13 cellular contexts compared by ENCODE assay signal in genomic region chrX:148784137-148784536, GRCh38.
DNase-seq lines count a peak whose midpoint lies in the region; ATAC-seq and TF ChIP-seq lines count a peak whose summit lies in the region.
"Had no signal": no experiment of that assay in that cellular context is flagged by ENCODE, and none has a peak within 500 bp of the region (broad histone marks: within the 10 kb centered on the region; RNA-seq: fewer than 3 reads in every experiment).

No MANE protein-coding gene starts in this region.

- H3K9me3 Mint-ChIP-seq in GM23338 (no peaks in the 10 kb centered on the region), neural progenitor cell (peaks cover 10% of the 10 kb centered on the region)
- H3K9me3 Mint-ChIP-seq: CD4-positive, alpha-beta T cell had no signal

- H3F3A ChIP-seq in GM23338 (replicated peaks; ENCODE audit: low read depth) (no peaks in the 10 kb centered on the region), OCI-LY1 (ENCODE audit: insufficient read depth, low read length) (no peaks in the 10 kb centered on the region), SU-DHL-6 (ENCODE audit: insufficient read depth) (peaks cover 26% of the 10 kb centered on the region), neural progenitor cell (ENCODE audit: low read depth) (peaks cover 10% of the 10 kb centered on the region)

- intact Hi-C loops in body of pancreas (cut with DNase I), result no loop called here

- H3K4me2 ChIP-seq in GM23338 (no peak overlapping the region), OCI-LY1 (ENCODE audit: low read length) (peak overlapping the region; percentile 71), SU-DHL-6 (ENCODE audit: low read depth, low read length, poor library complexity, severe bottlenecking) (peak overlapping the region; percentile 86), neural progenitor cell (peak overlapping the region; percentile 38)

- ATAC-seq in GM23338, result peak; percentile 52; the same call in 2 of the 3 replicates
- ATAC-seq in HG02938 (IDR thresholded peaks at IDR 0.05; ENCODE audit: unreplicated experiment), result no peak
- ATAC-seq in body of pancreas, result no peak

- 40 to 59% methylated on average over 2 of the region's 2 CpGs for WGBS in body of pancreas, 2 donors

- TF ChIP-seq CTCF in GM23338 (conservative IDR thresholded peaks at IDR 0.05; ENCODE audit: low read depth in 2 of 2) (no peak), OCI-LY1 (IDR thresholded peaks at IDR 0.05; ENCODE audit: low read length) (no peak), SU-DHL-6 (IDR thresholded peaks at IDR 0.05; ENCODE audit: insufficient read depth, low read length, poor library complexity, severe bottlenecking) (no peak), neural progenitor cell (IDR thresholded peaks at IDR 0.05) (no peak), body of pancreas (IDR thresholded peaks at IDR 0.05) (no peak)

- H3K4me3 ChIP-seq in GM23338 (no peak overlapping the region), OCI-LY1 (ENCODE audit: low read depth, low read length, poor library complexity, severe bottlenecking) (peak overlapping the region; percentile 53), SU-DHL-6 (ENCODE audit: insufficient read depth, low read length, poor library complexity, severe bottlenecking) (peak overlapping the region; percentile 51), neural progenitor cell (no peak overlapping the region), body of pancreas (no peak overlapping the region)

- H3K4me3 Mint-ChIP-seq in GM23338, result no peak overlapping the region
- H3K4me3 Mint-ChIP-seq in neural progenitor cell, result no peak overlapping the region
- H3K4me3 Mint-ChIP-seq: CD4-positive, alpha-beta T cell; H9 had no signal

- H3K27me3 Mint-ChIP-seq in GM23338 (ENCODE audit: insufficient read depth, low read depth, poor library complexity) (no peaks in the 10 kb centered on the region), neural progenitor cell (ENCODE audit: insufficient read depth, low read depth) (no peaks in the 10 kb centered on the region)
- H3K27me3 Mint-ChIP-seq: CD4-positive, alpha-beta T cell had no signal

- H3K4me1 ChIP-seq in GM23338 (ENCODE audit: insufficient read depth) (no peaks in the 10 kb centered on the region; the same call in 1 of the 2 replicates), OCI-LY1 (ENCODE audit: insufficient read depth, low read length, severe bottlenecking) (peaks cover 59% of the 10 kb centered on the region), neural progenitor cell (peaks cover 31% of the 10 kb centered on the region), body of pancreas (no peaks in the 10 kb centered on the region)
- H3K4me1 ChIP-seq: Caco-2 had no signal

- TF ChIP-seq POLR2A in body of pancreas (IDR thresholded peaks at IDR 0.05), result no peak

- no peaks in the 10 kb centered on the region for H3K79me2 ChIP-seq in GM23338 (replicated peaks; ENCODE audit: insufficient read depth)
- no peaks in the 10 kb centered on the region for H3K79me2 ChIP-seq in OCI-LY1 (ENCODE audit: insufficient read depth, low read length)
- H3K79me2 ChIP-seq in SU-DHL-6 (ENCODE audit: insufficient read depth, low read length), result peaks cover 38% of the 10 kb centered on the region
- H3K79me2 ChIP-seq in neural progenitor cell (ENCODE audit: low read depth), result no peaks in the 10 kb centered on the region

- H3K9me3 ChIP-seq in OCI-LY1 (ENCODE audit: low read length) (no peaks in the 10 kb centered on the region), SU-DHL-6 (ENCODE audit: insufficient read depth, low read length) (no peaks in the 10 kb centered on the region), neural progenitor cell (ENCODE audit: low read depth) (peaks cover 3% of the 10 kb centered on the region), body of pancreas (no peaks in the 10 kb centered on the region)
- H3K9me3 ChIP-seq: Caco-2 had no signal

- H3K36me3 Mint-ChIP-seq in GM23338 (ENCODE audit: low read depth), result no peaks in the 10 kb centered on the region
- H3K36me3 Mint-ChIP-seq in neural progenitor cell, result no peaks in the 10 kb centered on the region

- DNase-seq in GM23338 (ENCODE audit: low spot score) (no peak), neural progenitor cell (ENCODE audit: low spot score) (peak; percentile 53), kidney glomerular epithelial cell (lab: John Stamatoyannopoulos, UW) (no peak), body of pancreas (no peak)
- DNase-seq: ACHN; Caco-2; CD4-positive, alpha-beta T cell; GF-D8; H9 had no signal

- H3K27ac ChIP-seq in GM23338 (ENCODE audit: low read depth) (no peak overlapping the region), OCI-LY1 (ENCODE audit: low read depth, low read length, poor library complexity, severe bottlenecking) (peak overlapping the region; percentile 92), SU-DHL-6 (ENCODE audit: low read depth, low read length) (peak overlapping the region; percentile 90), neural progenitor cell (no peak overlapping the region), body of pancreas (no peak overlapping the region)
- H3K27ac ChIP-seq: C4-2B had no signal

- H4K20me1 ChIP-seq in GM23338 (replicated peaks; ENCODE audit: insufficient read depth) (no peaks in the 10 kb centered on the region), OCI-LY1 (ENCODE audit: insufficient read depth, low read length) (no peaks in the 10 kb centered on the region), SU-DHL-6 (ENCODE audit: low read depth, low read length) (no peaks in the 10 kb centered on the region), neural progenitor cell (ENCODE audit: low read depth) (no peaks in the 10 kb centered on the region)

- H2AFZ ChIP-seq in GM23338, result no peak overlapping the region
- no peak overlapping the region for H2AFZ ChIP-seq in OCI-LY1 (ENCODE audit: low read length)
- no peak overlapping the region for H2AFZ ChIP-seq in SU-DHL-6 (ENCODE audit: low read depth, low read length, severe bottlenecking)
- no peak overlapping the region for H2AFZ ChIP-seq in neural progenitor cell (replicated peaks)

- H3K27me3 ChIP-seq in GM23338 (ENCODE audit: insufficient read depth) (no peaks in the 10 kb centered on the region), OCI-LY1 (ENCODE audit: insufficient read depth, low read length) (no peaks in the 10 kb centered on the region), SU-DHL-6 (ENCODE audit: low read length) (no peaks in the 10 kb centered on the region), neural progenitor cell (no peaks in the 10 kb centered on the region), body of pancreas (no peaks in the 10 kb centered on the region)

- no peak overlapping the region for H3K27ac Mint-ChIP-seq in GM23338
- H3K27ac Mint-ChIP-seq in neural progenitor cell, result no peak overlapping the region
- H3K27ac Mint-ChIP-seq: CD4-positive, alpha-beta T cell; H9 had no signal

- H3K4me1 Mint-ChIP-seq in GM23338 (peaks cover 16% of the 10 kb centered on the region), neural progenitor cell (peaks cover 7% of the 10 kb centered on the region)

- no peaks in the 10 kb centered on the region for H3K9me2 ChIP-seq in GM23338 (ENCODE audit: insufficient read depth)
- no peaks in the 10 kb centered on the region for H3K9me2 ChIP-seq in OCI-LY1 (ENCODE audit: low read depth, low read length)
- no peaks in the 10 kb centered on the region for H3K9me2 ChIP-seq in SU-DHL-6 (replicated peaks; ENCODE audit: insufficient read depth, low read length)

- H3K36me3 ChIP-seq in GM23338 (ENCODE audit: insufficient read depth) (no peaks in the 10 kb centered on the region), OCI-LY1 (ENCODE audit: insufficient read depth, low read length) (no peaks in the 10 kb centered on the region), SU-DHL-6 (ENCODE audit: low read length) (no peaks in the 10 kb centered on the region), neural progenitor cell (no peaks in the 10 kb centered on the region), body of pancreas (replicated peaks in 1 of 2; ENCODE audit: insufficient read depth in 1 of 2, low read depth in 2 of 2) (no peaks in the 10 kb centered on the region)

- H3K9ac ChIP-seq in OCI-LY1 (ENCODE audit: low read length) (peak overlapping the region; percentile 62; the same call in 1 of the 2 replicates), SU-DHL-6 (ENCODE audit: low read length) (peak overlapping the region; percentile 55), neural progenitor cell (no peak overlapping the region)

TF ChIP-seq in GM23338, 12 proteins besides CTCF, POLR2A, EP300 and RAD21 (continues in another document):
- TF ChIP-seq STAT1 (IDR thresholded peaks at IDR 0.05; ENCODE audit: unreplicated experiment) (no peak), JUNB (IDR thresholded peaks at IDR 0.05; ENCODE audit: unreplicated experiment) (no peak), ZNF114 (CRISPR knock-in tag; IDR thresholded peaks at IDR 0.05) (no peak), ZNF331 (CRISPR knock-in tag; IDR thresholded peaks at IDR 0.05; ENCODE audit: low read depth) (no peak), EZH2 (IDR thresholded peaks at IDR 0.05; ENCODE audit: low read depth, unreplicated experiment) (no peak), POLR2AphosphoS5 (IDR thresholded peaks at IDR 0.05; ENCODE audit: low read depth) (no peak)

Comparison
In these comparisons a context has a peak if more than half of its experiments do, and no peak if none do; other contexts are left out.
1. H3K27ac ChIP-seq: peak in OCI-LY1 (single experiment) and SU-DHL-6 (single experiment); none in GM23338 (single experiment), neural progenitor cell (single experiment) and body of pancreas (0 of 4).
2. H3K4me3 ChIP-seq: peak in OCI-LY1 (single experiment) and SU-DHL-6 (single experiment); none in GM23338 (single experiment), neural progenitor cell (single experiment) and body of pancreas (0 of 2).